ENCODE assay signal across 22 cellular contexts in genomic region chr11:73182824-73183321, GRCh38. TPM values are rescaled to one million over a fixed set of nuclear protein-coding genes. Genes with fewer than 3 reads are reported as not detected.
DNase-seq lines count a peak whose midpoint lies in the region; ATAC-seq, FAIRE-seq and TF ChIP-seq lines count a peak whose summit lies in the region.
"Had no signal": no experiment of that assay in that cellular context is flagged by ENCODE, and none has a peak within 500 bp of the region (broad histone marks: within the 10 kb centered on the region; RNA-seq: fewer than 3 reads in every experiment).

No MANE protein-coding gene starts in this region.

- intact Hi-C loops in Right ventricle myocardium inferior (cut with DNase I) (no loop called here), cardiac septum (cut with DNase I) (no loop called here), endothelial cell of umbilical vein (cut with micrococcal nuclease) (no loop called here), dorsolateral prefrontal cortex (cut with DNase I) (no loop called here)

- H3K27ac ChIP-seq in endothelial cell of umbilical vein (ENCODE audit: insufficient read depth, low read depth, low read length), result no peak overlapping the region
- no peak overlapping the region for H3K27ac ChIP-seq in dorsolateral prefrontal cortex
- H3K27ac ChIP-seq in smooth muscle cell (ENCODE audit: low read depth), result no peak overlapping the region
- H3K27ac ChIP-seq: BLaER1 treated with 17β-estradiol and CSF1 and Interleukin-3, amounts not matched to agents 10 nM and 100 nM; GM23248; HL-60; tibial artery had no signal

- TF ChIP-seq POLR2A in endothelial cell of umbilical vein (IDR thresholded peaks at IDR 0.05; ENCODE audit: low read depth, low read length), result no peak

- H3K9me1 ChIP-seq in endothelial cell of umbilical vein (replicated peaks; ENCODE audit: control insufficient read depth, extremely low read depth, insufficient read depth, low read length), result no peaks in the 10 kb centered on the region

- H3K9me3 ChIP-seq in endothelial cell of umbilical vein (replicated peaks; ENCODE audit: control insufficient read depth, insufficient read depth, low read length) (no peaks in the 10 kb centered on the region), smooth muscle cell (replicated peaks; ENCODE audit: low read depth) (no peaks in the 10 kb centered on the region)
- H3K9me3 ChIP-seq: BLaER1 treated with 17β-estradiol and CSF1 and Interleukin-3, amounts not matched to agents 10 nM and 100 nM; tibial artery had no signal

- WGBS in smooth muscle cell (ENCODE audit: low lambda C conversion rate), result 43% methylated on average over 3 of the region's 3 CpGs

- H3K27me3 ChIP-seq in endothelial cell of umbilical vein (ENCODE audit: control insufficient read depth in 2 of 2, insufficient read depth in 2 of 2, low read length in 2 of 2), result no peaks in the 10 kb centered on the region
- no peaks in the 10 kb centered on the region for H3K27me3 ChIP-seq in dorsolateral prefrontal cortex
- H3K27me3 ChIP-seq in smooth muscle cell (ENCODE audit: low read depth), result no peaks in the 10 kb centered on the region
- H3K27me3 ChIP-seq: BLaER1 treated with 17β-estradiol and CSF1 and Interleukin-3, amounts not matched to agents 10 nM and 100 nM; tibial artery had no signal

- DNase-seq in Right ventricle myocardium inferior (ENCODE audit: missing footprints) (no peak), cardiac septum (ENCODE audit: low spot score) (no peak), endothelial cell of umbilical vein (ENCODE audit: low read depth, low spot score) (no peak), left lobe of liver (ENCODE audit: low spot score) (no peak), dorsolateral prefrontal cortex (no peak), C1 segment of cervical spinal cord (lab: John Stamatoyannopoulos, UW) (no peak), smooth muscle cell (lab: John Stamatoyannopoulos, UW; ENCODE audit: unreplicated experiment) (no peak), A172 (ENCODE audit: low spot score) (no peak)
- DNase-seq: 8988T; activated CD4-positive, alpha-beta T cell treated with anti-CD3 and anti-CD28 coated beads, Interleukin-2, amount 50 U/mL, for 48 hours; activated T-cell treated with anti-CD3 and anti-CD28 coated beads, Interleukin-2, amount 50 U/mL, for 72 hours; central memory CD4-positive, alpha-beta T cell; DMS153; foreskin fibroblast; GM23248; KG1; naive B cell; NCI-H1105; SW 1271 had no signal

- H3K36me3 ChIP-seq in endothelial cell of umbilical vein (ENCODE audit: control insufficient read depth in 2 of 2, extremely low read depth in 1 of 2, insufficient read depth in 2 of 2, low read length in 2 of 2) (no peaks in the 10 kb centered on the region), smooth muscle cell (ENCODE audit: low read depth) (no peaks in the 10 kb centered on the region)
- H3K36me3 ChIP-seq: BLaER1 treated with 17β-estradiol and CSF1 and Interleukin-3, amounts not matched to agents 10 nM and 100 nM; tibial artery had no signal

- peaks cover 27% of the 10 kb centered on the region for H3K4me1 ChIP-seq in endothelial cell of umbilical vein (ENCODE audit: control insufficient read depth, extremely low read depth, insufficient read depth, low read length)
- no peaks in the 10 kb centered on the region for H3K4me1 ChIP-seq in smooth muscle cell (ENCODE audit: low read depth)

- POLR2A ChIA-PET in endothelial cell of umbilical vein (lab: Charles Lee), result interaction anchor here (0.6 kb wide), 1 partner anchor 39 kb away, joined by 4 read pairs; no protein-coding TSS in a partner anchor

- H4K20me1 ChIP-seq in endothelial cell of umbilical vein (replicated peaks; ENCODE audit: control insufficient read depth, extremely low read depth, insufficient read depth, low read length), result no peaks in the 10 kb centered on the region
- no peaks in the 10 kb centered on the region for H4K20me1 ChIP-seq in smooth muscle cell (ENCODE audit: low read depth)
- H4K20me1 ChIP-seq: BLaER1 treated with 17β-estradiol and CSF1 and Interleukin-3, amounts not matched to agents 10 nM and 100 nM had no signal

- no peaks in the 10 kb centered on the region for H3F3A ChIP-seq in smooth muscle cell (ENCODE audit: low read depth)

- ATAC-seq in Right ventricle myocardium inferior (peak; percentile 83), left lobe of liver (peak; percentile 15)
- ATAC-seq: activated T-cell treated with anti-CD3 and anti-CD28 coated beads, Interleukin-2, amount 50 U/mL, for 72 hours had no signal

- no peak for FAIRE-seq in endothelial cell of umbilical vein (lab: Jason Lieb, UNC)

- dilution Hi-C loops in endothelial cell of umbilical vein (cut with MboI; ENCODE audit: extremely low pct_ligation_motif_present, low sequenced_read_pairs), result no loop called here

- CTCF ChIA-PET in endothelial cell of umbilical vein (lab: Charles Lee), result interaction anchor here (0.8 to 5.1 kb wide), 11 partner anchors 15 to 355 kb away, joined by 3 to 110 read pairs (median 4); partner anchors contain the start of gene FCHSD2

- H2AFZ ChIP-seq in endothelial cell of umbilical vein (ENCODE audit: low read depth, low read length) (peak overlapping the region; percentile 8), smooth muscle cell (ENCODE audit: low read depth) (no peak overlapping the region)
- H2AFZ ChIP-seq: GM23248 had no signal

- no TSS peak for BruUV-seq in endothelial cell of umbilical vein (replicated peaks; lab: Mats Ljungman, UMichigan)

- H3K4me3 ChIP-seq in endothelial cell of umbilical vein (replicated peaks in 1 of 3; ENCODE audit: insufficient read depth in 1 of 3, low read depth in 1 of 3, low read length in 3 of 3), result no peak overlapping the region
- no peak overlapping the region for H3K4me3 ChIP-seq in dorsolateral prefrontal cortex
- H3K4me3 ChIP-seq in smooth muscle cell, result no peak overlapping the region
- H3K4me3 ChIP-seq: BLaER1 treated with 17β-estradiol and CSF1 and Interleukin-3, amounts not matched to agents 10 nM and 100 nM; GM23248; tibial artery had no signal

- H3K9ac ChIP-seq in endothelial cell of umbilical vein (replicated peaks; ENCODE audit: extremely low read depth, insufficient read depth, low read length) (no peak overlapping the region), smooth muscle cell (ENCODE audit: low read depth) (no peak overlapping the region)
- H3K9ac ChIP-seq: BLaER1 treated with 17β-estradiol and CSF1 and Interleukin-3, amounts not matched to agents 10 nM and 100 nM; GM23248 had no signal

- H3K4me2 ChIP-seq in endothelial cell of umbilical vein (ENCODE audit: insufficient read depth, low read length) (no peak overlapping the region), smooth muscle cell (no peak overlapping the region)
- H3K4me2 ChIP-seq: BLaER1 treated with 17β-estradiol and CSF1 and Interleukin-3, amounts not matched to agents 10 nM and 100 nM had no signal

- TF ChIP-seq CTCF in endothelial cell of umbilical vein (IDR thresholded peaks at IDR 0.05; ENCODE audit: extremely low read depth in 1 of 2, insufficient read depth in 1 of 2, low read depth in 1 of 2, low read length in 2 of 2) (no peak), dorsolateral prefrontal cortex (IDR thresholded peaks at IDR 0.05 in 54 of 56, conservative IDR thresholded peaks at IDR 0.05 in 2 of 56; ENCODE audit: low read depth in 1 of 56, partially characterized antibody in 56 of 56) (no peak), smooth muscle cell (IDR thresholded peaks at IDR 0.05; ENCODE audit: borderline replicate concordance, insufficient read depth, poor library complexity, severe bottlenecking) (no peak)

- H3K79me2 ChIP-seq in endothelial cell of umbilical vein (ENCODE audit: control insufficient read depth, insufficient read depth, low read length), result no peaks in the 10 kb centered on the region
- H3K79me2 ChIP-seq in smooth muscle cell (ENCODE audit: low read depth), result no peaks in the 10 kb centered on the region

TF ChIP-seq in endothelial cell of umbilical vein, 7 proteins besides CTCF, POLR2A, EP300 and RAD21:
- TF ChIP-seq EZH2 (IDR thresholded peaks at IDR 0.05; ENCODE audit: borderline replicate concordance, low read depth, low read length, severe bottlenecking), result no peak

RNA-seq across cellular contexts. Expression of gene P2RY2, which starts 35.2 kb away (rescaled TPM):
- 20.0 TPM for total RNA-seq in Right ventricle myocardium inferior
- 13.5 TPM for total RNA-seq in cardiac septum
- 4.4 and 5.6 TPM in 2 replicates for total RNA-seq in endothelial cell of umbilical vein
- 4.8 and 4.9 TPM in 2 replicates for polyA plus RNA-seq in endothelial cell of umbilical vein
- 3.0 and 3.4 TPM in 2 replicates for polyA plus RNA-seq in endothelial cell of umbilical vein (2011; cell fraction: cytosol; rRNA removed)
- 1.9 and 3.0 TPM in 2 replicates for polyA plus RNA-seq in endothelial cell of umbilical vein (2011; cell fraction: nucleus; rRNA removed)
- polyA plus RNA-seq in endothelial cell of umbilical vein (2012), result 2.6 and 4.5 TPM in 2 replicates
- 2.8 and 2.9 TPM in 2 replicates for polyA minus RNA-seq in endothelial cell of umbilical vein
- polyA minus RNA-seq in endothelial cell of umbilical vein (2011; cell fraction: cytosol; rRNA and poly(A)+ RNA removed), result not detected
- 1.7 and 2.0 TPM in 2 replicates for polyA minus RNA-seq in endothelial cell of umbilical vein (2011; cell fraction: nucleus; rRNA and poly(A)+ RNA removed)
- 6.0 TPM for total RNA-seq in left lobe of liver
- 1 to 10 TPM in 94 of 120 experiments, under 1 TPM in 25, not detected in 1; 0.28 to 5.8 (median 1.6) TPM for total RNA-seq in dorsolateral prefrontal cortex
- total RNA-seq in smooth muscle cell, result 0.99 and 5.8 TPM in 2 replicates
- 1.9 TPM in 1 of 2 replicates, not detected in the other for polyA plus RNA-seq in smooth muscle cell
- not detected in 2 replicates for total RNA-seq in A172 (2014; rRNA removed; shearing (Covaris generic))
- total RNA-seq: activated T-cell treated with anti-CD3 and anti-CD28 coated beads, Interleukin-2, amount 50 U/mL, for 72 hours; GM23248 had no signal
- polyA plus RNA-seq: GM23248 had no signal

RNA-seq across cellular contexts. Expression of gene FCHSD2, which starts 40.8 kb away (rescaled TPM):
- total RNA-seq in Right ventricle myocardium inferior (36.6 TPM), cardiac septum (56.6 TPM), endothelial cell of umbilical vein (56.2 and 56.9 TPM in 2 replicates), left lobe of liver (19.2 TPM), dorsolateral prefrontal cortex (10 to 100 TPM; 35.0 to 92.4 (median 54.7) TPM), smooth muscle cell (14.6 and 18.3 TPM in 2 replicates)
- polyA plus RNA-seq in endothelial cell of umbilical vein (17.7 and 20.8 TPM in 2 replicates), smooth muscle cell (18.8 and 24.3 TPM in 2 replicates)
- polyA plus RNA-seq in endothelial cell of umbilical vein (2011; cell fraction: cytosol; rRNA removed), result 25.6 and 25.8 TPM in 2 replicates
- 78.8 and 99.8 TPM in 2 replicates for polyA plus RNA-seq in endothelial cell of umbilical vein (2011; cell fraction: nucleus; rRNA removed)
- 34.5 and 43.4 TPM in 2 replicates for polyA plus RNA-seq in endothelial cell of umbilical vein (2012)
- 30.4 and 31.4 TPM in 2 replicates for polyA minus RNA-seq in endothelial cell of umbilical vein
- polyA minus RNA-seq in endothelial cell of umbilical vein (2011; cell fraction: cytosol; rRNA and poly(A)+ RNA removed), result 7.9 TPM
- 43.6 and 52.0 TPM in 2 replicates for polyA minus RNA-seq in endothelial cell of umbilical vein (2011; cell fraction: nucleus; rRNA and poly(A)+ RNA removed)
- total RNA-seq in A172 (2014; rRNA removed; shearing (Covaris generic)), result 6.3 and 8.7 TPM in 2 replicates
